Comparison of ENCODE assay signal across 8 cellular contexts in genomic region chr14:23301288-23301968, GRCh38.
DNase-seq lines count a peak whose midpoint lies in the region; ATAC-seq lines count a peak whose summit lies in the region.

No MANE protein-coding gene starts in this region.

- DNase-seq in Ammon's horn (ENCODE audit: low spot score) (peak; percentile 98), NCI-H345 treated with DMSO at 0.1 percent for 48 hours (lab: John Stamatoyannopoulos, UW; ENCODE audit: unreplicated experiment) (peak; percentile 95), cerebellar nuclear complex (lab: John Stamatoyannopoulos, UW) (peak; percentile 73 to 86), kidney tubule cell (ENCODE audit: low spot score) (peak; percentile 99)
- peak; percentile 99 for DNase-seq in activated CD4-positive, CD25-positive, alpha-beta regulatory T cell treated with anti-CD3 and anti-CD28 coated beads, Interleukin-2, amount 50 U/mL, for 72 hours
- DNase-seq in stimulated activated CD4-positive, alpha-beta T cell treated with anti-CD3 and anti-CD28 coated beads, Interleukin-1b, Interleukin-23, amount 100 ng/mL, for 1 hour (ENCODE audit: low read depth in 2 of 2): peak; percentile 92 to 93

- peak; percentile 74 for ATAC-seq in GM19043 (IDR thresholded peaks at IDR 0.05; ENCODE audit: low read depth, unreplicated experiment)
- ATAC-seq in HG03354 (IDR thresholded peaks at IDR 0.05; ENCODE audit: poor library complexity, severe bottlenecking, unreplicated experiment): peak; percentile 82

Comparison
In these comparisons a context has a peak if more than half of its experiments do, and no peak if none do; other contexts are left out.
1. Peak in every context shown above with its lines: DNase-seq and ATAC-seq.